Comparison of ENCODE assay signal across 39 cellular contexts in genomic region chr13:69809152-69809551, GRCh38.
"Had no signal": no experiment of that assay in that cellular context is flagged by ENCODE, and none has a peak within 500 bp of the region (broad histone marks: within the 10 kb centered on the region; RNA-seq: fewer than 3 reads in every experiment).

No MANE protein-coding gene starts in this region.

- H3K4me1 Mint-ChIP-seq: activated CD4-positive, alpha-beta memory T cell treated with anti-CD3 and anti-CD28 coated beads, Interleukin-2, amount 10 ng/mL, durations not matched to agents 7 days and 5 days; activated CD4-positive, alpha-beta T cell treated with anti-CD3 and anti-CD28 coated beads for 36 hours; activated CD4-positive, alpha-beta T cell treated with anti-CD3 and anti-CD28 coated beads, Interleukin-2, amount 10 ng/mL, durations not matched to agents 7 days and 5 days; activated CD8-positive, alpha-beta memory T cell treated with anti-CD3 and anti-CD28 coated beads, Interleukin-2, amount 10 ng/mL, durations not matched to agents 7 days and 5 days; activated naive CD8-positive, alpha-beta T cell treated with anti-CD3 and anti-CD28 coated beads, Interleukin-2, amount 10 ng/mL, durations not matched to agents 7 days and 5 days; activated naive CD8-positive, alpha-beta T cell treated with anti-CD3 and anti-CD28 coated beads, Interleukin-2, amount 50 U/mL, for 24 hours; central memory CD8-positive, alpha-beta T cell had no signal

- H3K4me3 Mint-ChIP-seq: activated CD4-positive, alpha-beta memory T cell treated with anti-CD3 and anti-CD28 coated beads, Interleukin-2, amount 10 ng/mL, durations not matched to agents 7 days and 5 days; activated CD4-positive, alpha-beta T cell treated with anti-CD3 and anti-CD28 coated beads for 36 hours; activated CD4-positive, alpha-beta T cell treated with anti-CD3 and anti-CD28 coated beads, Interleukin-2, amount 10 ng/mL, durations not matched to agents 7 days and 5 days; activated CD8-positive, alpha-beta memory T cell treated with anti-CD3 and anti-CD28 coated beads, Interleukin-2, amount 10 ng/mL, durations not matched to agents 7 days and 5 days; activated CD8-positive, alpha-beta T cell treated with anti-CD3 and anti-CD28 coated beads, Interleukin-2, amount 10 ng/mL, durations not matched to agents 7 days and 5 days; activated naive CD8-positive, alpha-beta T cell; activated naive CD8-positive, alpha-beta T cell treated with anti-CD3 and anti-CD28 coated beads, Interleukin-2, amount 10 ng/mL, durations not matched to agents 7 days and 5 days; activated naive CD8-positive, alpha-beta T cell treated with anti-CD3 and anti-CD28 coated beads, Interleukin-2, amount 50 U/mL, for 24 hours; activated T-cell treated with anti-CD3 and anti-CD28 coated beads, Interleukin-2, amount 50 U/mL, for 24 hours; central memory CD8-positive, alpha-beta T cell; T-helper 1 cell treated with Interleukin-12 subunit alpha and Interleukin-12 subunit beta and Interleukin-4 antibody, amounts not matched to agents 30 μg/mL and 1 μg/mL, for 36 hours; T-helper 2 cell treated with Interferon-gamma antibody and Interleukin-4, amounts not matched to agents 5 μg/mL and 100 μg/mL, for 36 hours; WTC11 had no signal

- ATAC-seq: activated CD4-positive, alpha-beta T cell treated with anti-CD3 and anti-CD28 coated beads for 36 hours; activated CD4-positive, CD25-positive, alpha-beta regulatory T cell treated with anti-CD3 and anti-CD28 coated beads, Interleukin-2, amount 50 U/mL, for 24 hours; activated CD8-positive, alpha-beta memory T cell treated with anti-CD3 and anti-CD28 coated beads, Interleukin-2, amount 10 ng/mL, durations not matched to agents 7 days and 5 days; activated CD8-positive, alpha-beta T cell treated with anti-CD3 and anti-CD28 coated beads, Interleukin-2, amount 10 ng/mL, durations not matched to agents 7 days and 5 days; activated naive CD8-positive, alpha-beta T cell treated with anti-CD3 and anti-CD28 coated beads, Interleukin-2, amount 50 U/mL, for 24 hours; body of pancreas; WTC11 had no signal

- H3K27me3 Mint-ChIP-seq: activated CD4-positive, alpha-beta memory T cell treated with anti-CD3 and anti-CD28 coated beads, Interleukin-2, amount 10 ng/mL, durations not matched to agents 7 days and 5 days; activated CD4-positive, alpha-beta T cell treated with anti-CD3 and anti-CD28 coated beads for 36 hours; activated CD4-positive, alpha-beta T cell treated with anti-CD3 and anti-CD28 coated beads, Interleukin-2, amount 10 ng/mL, durations not matched to agents 7 days and 5 days; activated CD8-positive, alpha-beta memory T cell treated with anti-CD3 and anti-CD28 coated beads, Interleukin-2, amount 10 ng/mL, durations not matched to agents 7 days and 5 days; activated naive CD8-positive, alpha-beta T cell; activated naive CD8-positive, alpha-beta T cell treated with anti-CD3 and anti-CD28 coated beads, Interleukin-2, amount 10 ng/mL, durations not matched to agents 7 days and 5 days; activated naive CD8-positive, alpha-beta T cell treated with anti-CD3 and anti-CD28 coated beads, Interleukin-2, amount 50 U/mL, for 24 hours; activated T-cell treated with anti-CD3 and anti-CD28 coated beads, Interleukin-2, amount 50 U/mL, for 24 hours; central memory CD8-positive, alpha-beta T cell had no signal

- H3K36me3 ChIP-seq: ascending aorta, brain microvascular endothelial cell, cardiac muscle cell, colonic mucosa, WERI-Rb-1 had no signal

- H3K4me3 ChIP-seq: ascending aorta, body of pancreas, cardiac muscle cell, colonic mucosa had no signal

- H3K27me3 ChIP-seq: ascending aorta, body of pancreas, brain microvascular endothelial cell, cardiac muscle cell, colonic mucosa had no signal

- H3K36me3 Mint-ChIP-seq: activated CD8-positive, alpha-beta memory T cell treated with anti-CD3 and anti-CD28 coated beads, Interleukin-2, amount 10 ng/mL, durations not matched to agents 7 days and 5 days; activated naive CD8-positive, alpha-beta T cell; activated naive CD8-positive, alpha-beta T cell treated with anti-CD3 and anti-CD28 coated beads, Interleukin-2, amount 10 ng/mL, durations not matched to agents 7 days and 5 days had no signal

- DNase-seq: activated CD4-positive, alpha-beta memory T cell treated with anti-CD3 and anti-CD28 coated beads, Interleukin-2, amount 10 ng/mL, durations not matched to agents 7 days and 5 days; activated CD4-positive, alpha-beta T cell treated with anti-CD3 and anti-CD28 coated beads for 1 hour; activated CD4-positive, alpha-beta T cell treated with anti-CD3 and anti-CD28 coated beads for 36 hours; activated CD4-positive, alpha-beta T cell treated with anti-CD3 and anti-CD28 coated beads for 48 hours; activated CD4-positive, alpha-beta T cell treated with anti-CD3 and anti-CD28 coated beads, Interleukin-2, amount 10 ng/mL, durations not matched to agents 7 days and 5 days; activated CD4-positive, alpha-beta T cell treated with anti-CD3 and anti-CD28 coated beads, Interleukin-2, amount 50 U/mL, for 48 hours; activated CD4-positive, CD25-positive, alpha-beta regulatory T cell; activated CD8-positive, alpha-beta memory T cell treated with anti-CD3 and anti-CD28 coated beads for 24 hours; activated CD8-positive, alpha-beta memory T cell treated with anti-CD3 and anti-CD28 coated beads, Interleukin-2, amount 10 ng/mL, durations not matched to agents 7 days and 5 days; activated CD8-positive, alpha-beta memory T cell treated with anti-CD3 and anti-CD28 coated beads, Interleukin-2, amount 50 U/mL, for 48 hours; activated CD8-positive, alpha-beta T cell treated with anti-CD3 and anti-CD28 coated beads, Interleukin-2, amount 10 ng/mL, durations not matched to agents 7 days and 5 days; activated effector memory CD4-positive, alpha-beta T cell treated with Interleukin-2 at 50 U/mL for 16 hours; activated gamma-delta T cell; activated naive CD4-positive, alpha-beta T cell treated with anti-CD3 and anti-CD28 coated beads, Interleukin-2, amount 50 U/mL, for 16 hours; activated naive CD4-positive, alpha-beta T cell treated with Interleukin-2 at 50 U/mL for 16 hours; activated naive CD8-positive, alpha-beta T cell treated with anti-CD3 and anti-CD28 coated beads, Interleukin-2, amount 10 ng/mL, durations not matched to agents 7 days and 5 days; activated naive CD8-positive, alpha-beta T cell treated with anti-CD3 and anti-CD28 coated beads, Interleukin-2, amount 50 U/mL, for 24 hours; activated T-cell treated with anti-CD3 and anti-CD28 coated beads, Interleukin-2, amount 50 U/mL, for 24 hours; activated T-cell treated with anti-CD3 and anti-CD28 coated beads, Interleukin-2, amount 50 U/mL, for 48 hours; amygdala; anterior cingulate cortex; body of pancreas; brain microvascular endothelial cell; caudate nucleus; cerebellar nuclear complex; colonic mucosa; T-helper 1 cell; T-helper 2 cell; T-helper 9 cell; WERI-Rb-1 had no signal

- H3K27ac ChIP-seq: ascending aorta, body of pancreas, brain microvascular endothelial cell, cardiac muscle cell, colonic mucosa, WERI-Rb-1 had no signal

- H3K4me1 ChIP-seq: ascending aorta, body of pancreas, colonic mucosa had no signal

- H3K27ac Mint-ChIP-seq: activated CD4-positive, alpha-beta memory T cell treated with anti-CD3 and anti-CD28 coated beads, Interleukin-2, amount 10 ng/mL, durations not matched to agents 7 days and 5 days; activated CD4-positive, alpha-beta T cell treated with anti-CD3 and anti-CD28 coated beads for 36 hours; activated CD4-positive, alpha-beta T cell treated with anti-CD3 and anti-CD28 coated beads, Interleukin-2, amount 10 ng/mL, durations not matched to agents 7 days and 5 days; activated CD8-positive, alpha-beta memory T cell treated with anti-CD3 and anti-CD28 coated beads, Interleukin-2, amount 10 ng/mL, durations not matched to agents 7 days and 5 days; activated CD8-positive, alpha-beta T cell treated with anti-CD3 and anti-CD28 coated beads, Interleukin-2, amount 10 ng/mL, durations not matched to agents 7 days and 5 days; activated naive CD8-positive, alpha-beta T cell; activated naive CD8-positive, alpha-beta T cell treated with anti-CD3 and anti-CD28 coated beads, Interleukin-2, amount 10 ng/mL, durations not matched to agents 7 days and 5 days; activated naive CD8-positive, alpha-beta T cell treated with anti-CD3 and anti-CD28 coated beads, Interleukin-2, amount 50 U/mL, for 24 hours; activated T-cell treated with anti-CD3 and anti-CD28 coated beads, Interleukin-2, amount 50 U/mL, for 24 hours; activated T-helper 2 cell treated with anti-CD3 and anti-CD28 coated beads, Interferon-gamma antibody, Interleukin-2, Interleukin-4, amounts not matched to agents 10 μg/mL and 5 μg/mL and 100 μg/mL, durations not matched to agents 14 hours and 24 hours and 36 hours; T-helper 1 cell treated with Interleukin-12 subunit alpha and Interleukin-12 subunit beta and Interleukin-4 antibody, amounts not matched to agents 30 μg/mL and 1 μg/mL, for 36 hours; T-helper 2 cell treated with Interferon-gamma antibody and Interleukin-4, amounts not matched to agents 5 μg/mL and 100 μg/mL, for 36 hours; WTC11 had no signal
